In genomic region chr1:184860985-184861754, GRCh38 we compare ENCODE assay signal across 11 cellular contexts.
A peak's percentile ranks its signal among the peaks of the same experiment; 100 is the strongest.
DNase-seq lines count a peak whose midpoint lies in the region; ATAC-seq and TF ChIP-seq lines count a peak whose summit lies in the region.
"Had no signal": no experiment of that assay in that cellular context is flagged by ENCODE, and none has a peak within 500 bp of the region (broad histone marks: within the 10 kb centered on the region; RNA-seq: fewer than 3 reads in every experiment).

No MANE protein-coding gene starts in this region.

- H3K27me3 Mint-ChIP-seq in activated T-helper 1 cell treated with anti-CD3 and anti-CD28 coated beads, Interleukin-12 subunit alpha, Interleukin-12 subunit beta, Interleukin-2, Interleukin-4 antibody, amounts not matched to agents 30 ng/mL and 10 ng/mL and 1 ng/mL, durations not matched to agents 14 hours and 24 hours and 36 hours (ENCODE audit: insufficient read depth) = peaks cover 2% of the 10 kb centered on the region

- WGBS in heart left ventricle, 4 donors = 30 to 48% (median 37%) methylated on average over 2 of the region's 2 CpGs

- peak in 1 of 5 donors; percentile 33 for DNase-seq in heart left ventricle
- no peak for DNase-seq in activated T-helper 1 cell treated with anti-CD3 and anti-CD28 coated beads, Interleukin-12 subunit alpha, Interleukin-12 subunit beta, Interleukin-2, Interleukin-4 antibody, amounts not matched to agents 30 ng/mL and 10 ng/mL and 1 ng/mL, durations not matched to agents 14 hours and 24 hours and 36 hours (ENCODE audit: low spot score)
- DNase-seq in Peyer's patch = no peak
- DNase-seq in NCI-H128 (lab: John Stamatoyannopoulos, UW; ENCODE audit: unreplicated experiment) = no peak
- DNase-seq in SIG-M5 treated with dmso at 0.1 percent for 504 hours (lab: John Stamatoyannopoulos, UW; ENCODE audit: unreplicated experiment) = no peak
- DNase-seq: stimulated activated CD4-positive, alpha-beta T cell treated with anti-CD3 and anti-CD28 coated beads, Interleukin-4, amount 100 ng/mL, for 4 hours had no signal

- TF ChIP-seq POLR2A in heart left ventricle (IDR thresholded peaks at IDR 0.05) = no peak
- TF ChIP-seq POLR2A in Peyer's patch (IDR thresholded peaks at IDR 0.05) = no peak

- H3K4me3 Mint-ChIP-seq in activated T-helper 1 cell treated with anti-CD3 and anti-CD28 coated beads, Interleukin-12 subunit alpha, Interleukin-12 subunit beta, Interleukin-2, Interleukin-4 antibody, amounts not matched to agents 30 ng/mL and 10 ng/mL and 1 ng/mL, durations not matched to agents 14 hours and 24 hours and 36 hours = no peak overlapping the region

- H3K9me3 ChIP-seq in heart left ventricle = no peaks in the 10 kb centered on the region
- H3K9me3 ChIP-seq in Peyer's patch = no peaks in the 10 kb centered on the region

- no peaks in the 10 kb centered on the region for H3K27me3 ChIP-seq in heart left ventricle
- no peaks in the 10 kb centered on the region for H3K27me3 ChIP-seq in Peyer's patch
- H3K27me3 ChIP-seq: foreskin keratinocyte had no signal

- no peak for TF ChIP-seq CTCF in heart left ventricle (IDR thresholded peaks at IDR 0.05)
- TF ChIP-seq CTCF in Peyer's patch (IDR thresholded peaks at IDR 0.05) = no peak

- ATAC-seq in GM18517 (IDR thresholded peaks at IDR 0.05; ENCODE audit: unreplicated experiment) = peak; percentile 83
- peak; percentile 63 for ATAC-seq in GM21529 (IDR thresholded peaks at IDR 0.05; ENCODE audit: unreplicated experiment)
- peak; percentile 52 for ATAC-seq in HG03469 (IDR thresholded peaks at IDR 0.05; ENCODE audit: unreplicated experiment)
- peak in 2 of 4 donors; percentile 56 to 74 for ATAC-seq in heart left ventricle
- ATAC-seq: activated CD4-positive, CD25-positive, alpha-beta regulatory T cell treated with anti-CD3 and anti-CD28 coated beads, Interleukin-2, amount 50 U/mL, for 24 hours; foreskin keratinocyte had no signal

- H3K36me3 ChIP-seq in heart left ventricle = peaks cover 0 to 13% (median 0%) of the 10 kb centered on the region in 9 donors
- no peaks in the 10 kb centered on the region for H3K36me3 ChIP-seq in Peyer's patch

- intact Hi-C loops in heart left ventricle (cut with DNase I) = loop anchor here in 1 of 10 donors (5.0 kb wide), 1 partner anchor 34 kb away; no protein-coding TSS in a partner anchor
- intact Hi-C loops in activated T-helper 1 cell treated with anti-CD3 and anti-CD28 coated beads, Interleukin-12 subunit alpha, Interleukin-12 subunit beta, Interleukin-2, Interleukin-4 antibody, amounts not matched to agents 30 ng/mL and 10 ng/mL and 1 ng/mL, durations not matched to agents 14 hours and 24 hours and 36 hours (cut with micrococcal nuclease) = loop anchor here (10.0 kb wide), 2 partner anchors 184 to 1434 kb away; partner anchors contain the start of genes PRG4 and RNF2

- H3K36me3 Mint-ChIP-seq in activated T-helper 1 cell treated with anti-CD3 and anti-CD28 coated beads, Interleukin-12 subunit alpha, Interleukin-12 subunit beta, Interleukin-2, Interleukin-4 antibody, amounts not matched to agents 30 ng/mL and 10 ng/mL and 1 ng/mL, durations not matched to agents 14 hours and 24 hours and 36 hours (ENCODE audit: low read depth) = peaks cover 7% of the 10 kb centered on the region

- H3K9me3 Mint-ChIP-seq in activated T-helper 1 cell treated with anti-CD3 and anti-CD28 coated beads, Interleukin-12 subunit alpha, Interleukin-12 subunit beta, Interleukin-2, Interleukin-4 antibody, amounts not matched to agents 30 ng/mL and 10 ng/mL and 1 ng/mL, durations not matched to agents 14 hours and 24 hours and 36 hours = no peaks in the 10 kb centered on the region

- peaks cover 8% of the 10 kb centered on the region for H3K4me1 Mint-ChIP-seq in activated T-helper 1 cell treated with anti-CD3 and anti-CD28 coated beads, Interleukin-12 subunit alpha, Interleukin-12 subunit beta, Interleukin-2, Interleukin-4 antibody, amounts not matched to agents 30 ng/mL and 10 ng/mL and 1 ng/mL, durations not matched to agents 14 hours and 24 hours and 36 hours (ENCODE audit: low read depth)

- peak overlapping the region in 7 of 12 donors; percentile 5 to 37 (median 19) for H3K27ac ChIP-seq in heart left ventricle
- H3K27ac ChIP-seq in Peyer's patch = no peak overlapping the region
- H3K27ac ChIP-seq: foreskin keratinocyte had no signal

- H3K4me1 ChIP-seq in heart left ventricle (peaks cover 0 to 34% (median 10%) of the 10 kb centered on the region in 12 donors), Peyer's patch (no peaks in the 10 kb centered on the region)
- H3K4me1 ChIP-seq: foreskin keratinocyte had no signal

- H3K4me3 ChIP-seq in heart left ventricle (no peak overlapping the region), Peyer's patch (no peak overlapping the region)

- no peak overlapping the region for H3K27ac Mint-ChIP-seq in activated T-helper 1 cell treated with anti-CD3 and anti-CD28 coated beads, Interleukin-12 subunit alpha, Interleukin-12 subunit beta, Interleukin-2, Interleukin-4 antibody, amounts not matched to agents 30 ng/mL and 10 ng/mL and 1 ng/mL, durations not matched to agents 14 hours and 24 hours and 36 hours

Comparison
In these comparisons a context has a peak if more than half of its experiments do, and no peak if none do; other contexts are left out.
1. H3K27ac ChIP-seq: peak in heart left ventricle (7 of 12); none in Peyer's patch (0 of 4).